In the genomic region with DNA sequence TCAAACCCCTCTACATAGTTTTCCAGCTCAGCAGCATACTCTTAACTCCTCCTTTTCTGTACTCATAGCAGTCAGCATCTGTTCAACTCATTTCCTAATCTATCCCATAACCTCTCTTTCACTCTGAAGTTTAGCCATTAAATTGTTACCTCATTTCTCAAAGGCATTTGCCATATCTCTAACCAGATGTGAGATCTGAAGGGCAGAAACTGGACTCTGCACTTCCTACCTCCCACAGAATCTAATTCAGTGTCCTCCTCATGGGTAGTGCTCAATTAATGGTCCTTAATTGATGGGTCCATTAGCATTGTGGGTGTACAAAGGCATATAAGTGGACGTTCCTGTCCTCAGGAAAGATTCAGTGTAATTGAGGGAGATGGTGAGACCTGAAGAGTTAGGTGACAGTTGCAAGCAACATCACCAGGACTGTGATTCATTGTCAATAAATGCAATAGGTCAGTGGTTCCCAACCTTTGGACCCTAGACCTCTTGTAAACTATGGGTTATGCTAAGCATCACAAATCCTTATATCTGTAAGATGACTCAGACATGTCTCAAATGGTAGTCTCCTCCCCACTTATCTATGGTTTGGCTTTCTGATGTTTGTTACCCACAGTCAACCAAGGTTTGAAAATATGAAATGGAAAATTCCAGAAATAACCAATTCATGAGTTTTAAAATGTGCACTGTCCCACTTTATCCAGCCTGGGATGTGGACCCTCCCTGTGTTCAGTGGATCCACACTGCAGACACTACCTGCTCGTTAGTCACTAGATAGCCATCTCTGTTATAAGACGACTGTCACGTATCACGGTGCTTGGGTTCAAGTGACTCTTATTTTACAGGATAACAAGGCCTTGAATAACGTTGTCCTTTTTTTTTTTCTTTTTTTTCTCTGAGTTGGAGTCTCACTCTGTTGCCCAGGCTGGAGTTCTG, we compare ENCODE assay signal across 14 cellular contexts. TPM values are rescaled to one million over a fixed set of nuclear protein-coding genes. Genes with fewer than 3 reads are reported as not detected.
DNase-seq lines count a peak whose midpoint lies in the region; ATAC-seq and TF ChIP-seq lines count a peak whose summit lies in the region.
"Had no signal": no experiment of that assay in that cellular context is flagged by ENCODE, and none has a peak within 500 bp of the region (broad histone marks: within the 10 kb centered on the region; RNA-seq: fewer than 3 reads in every experiment).

No MANE protein-coding gene starts in this region.

- H3K27ac ChIP-seq in HEK293 (ENCODE audit: extremely low read depth, low read depth, low read length) (no peak overlapping the region), WERI-Rb-1 (no peak overlapping the region)
- H3K27ac ChIP-seq: upper lobe of left lung had no signal

- ATAC-seq in SK-N-SH treated with all-trans-retinoic acid at 6 μM for 48 hours (peak; percentile 42), GM19351 (IDR thresholded peaks at IDR 0.05; ENCODE audit: unreplicated experiment) (no peak)

- no peaks in the 10 kb centered on the region for H3K4me1 ChIP-seq in HEK293 (ENCODE audit: control insufficient read depth, insufficient read depth, low read length)
- H3K4me1 ChIP-seq: upper lobe of left lung had no signal

- H3K9me3 ChIP-seq in HEK293 (ENCODE audit: control insufficient read depth, insufficient read depth, low read depth, low read length) (no peaks in the 10 kb centered on the region), WERI-Rb-1 (ENCODE audit: severe bottlenecking) (no peaks in the 10 kb centered on the region)
- H3K9me3 ChIP-seq: upper lobe of left lung had no signal

- CTCF ChIA-PET in HEK293 (lab: Yijun Ruan, JAX): interaction anchor here (0.7 to 1.4 kb wide), 3 partner anchors 12 to 36 kb away, joined by 3 to 10 read pairs (median 4); no protein-coding TSS in a partner anchor

- POLR2A ChIA-PET in HEK293 (lab: Yijun Ruan, JAX): interaction anchor here (0.9 to 2.4 kb wide), 3 partner anchors 10 to 66 kb away, joined by 3 to 9 read pairs (median 6); a partner anchor contains a TSS

- H3K27me3 ChIP-seq in WERI-Rb-1 (ENCODE audit: insufficient read depth, low read depth, severe bottlenecking): no peaks in the 10 kb centered on the region
- H3K27me3 ChIP-seq: upper lobe of left lung had no signal

- H3K36me3 ChIP-seq in HEK293 (ENCODE audit: control insufficient read depth in 2 of 2, insufficient read depth in 1 of 2, low read length in 2 of 2) (no peaks in the 10 kb centered on the region), WERI-Rb-1 (no peaks in the 10 kb centered on the region)
- H3K36me3 ChIP-seq: upper lobe of left lung had no signal

- TF ChIP-seq CTCF in HEK293 (tag by site-specific recombination; IDR thresholded peaks at IDR 0.05) (no peak), WERI-Rb-1 (IDR thresholded peaks at IDR 0.05; ENCODE audit: low read depth, low read length) (no peak)

- DNase-seq in A172 (ENCODE audit: low spot score) (peak; percentile 42), glomerular visceral epithelial cell (ENCODE audit: extremely low spot score) (peak; percentile 41), NCI-H1417 treated with DMSO at 0.1 percent for 48 hours (lab: John Stamatoyannopoulos, UW) (no peak), WERI-Rb-1 (no peak)
- no peak for DNase-seq in activated CD8-positive, alpha-beta memory T cell treated with anti-CD3 and anti-CD28 coated beads, Interleukin-2, amount 50 U/mL, for 48 hours
- DNase-seq: 8988T; activated naive CD4-positive, alpha-beta T cell treated with anti-CD3 and anti-CD28 coated beads, Interleukin-2, amount 10 ng/mL, durations not matched to agents 7 days and 5 days; NCI-H1436 treated with DMSO at 0.1 percent for 48 hours; NCI-H748 treated with DMSO at 0.1 percent for 48 hours; SIG-M5; upper lobe of left lung had no signal

- H3K4me3 ChIP-seq in HEK293 (ENCODE audit: low read depth, low read length): no peak overlapping the region
- H3K4me3 ChIP-seq in WERI-Rb-1 (ENCODE audit: low read depth, low read length): no peak overlapping the region
- H3K4me3 ChIP-seq: upper lobe of left lung had no signal

TF ChIP-seq in HEK293, 187 proteins besides CTCF, POLR2A, EP300 and RAD21 (continues in another document):
- TF ChIP-seq ZNF335 (tag by site-specific recombination; conservative IDR thresholded peaks at IDR 0.05) (peak; percentile 62), ZFHX2 (tag by site-specific recombination; conservative IDR thresholded peaks at IDR 0.05) (peak; percentile 52)
- TF ChIP-seq, protein P1, sequence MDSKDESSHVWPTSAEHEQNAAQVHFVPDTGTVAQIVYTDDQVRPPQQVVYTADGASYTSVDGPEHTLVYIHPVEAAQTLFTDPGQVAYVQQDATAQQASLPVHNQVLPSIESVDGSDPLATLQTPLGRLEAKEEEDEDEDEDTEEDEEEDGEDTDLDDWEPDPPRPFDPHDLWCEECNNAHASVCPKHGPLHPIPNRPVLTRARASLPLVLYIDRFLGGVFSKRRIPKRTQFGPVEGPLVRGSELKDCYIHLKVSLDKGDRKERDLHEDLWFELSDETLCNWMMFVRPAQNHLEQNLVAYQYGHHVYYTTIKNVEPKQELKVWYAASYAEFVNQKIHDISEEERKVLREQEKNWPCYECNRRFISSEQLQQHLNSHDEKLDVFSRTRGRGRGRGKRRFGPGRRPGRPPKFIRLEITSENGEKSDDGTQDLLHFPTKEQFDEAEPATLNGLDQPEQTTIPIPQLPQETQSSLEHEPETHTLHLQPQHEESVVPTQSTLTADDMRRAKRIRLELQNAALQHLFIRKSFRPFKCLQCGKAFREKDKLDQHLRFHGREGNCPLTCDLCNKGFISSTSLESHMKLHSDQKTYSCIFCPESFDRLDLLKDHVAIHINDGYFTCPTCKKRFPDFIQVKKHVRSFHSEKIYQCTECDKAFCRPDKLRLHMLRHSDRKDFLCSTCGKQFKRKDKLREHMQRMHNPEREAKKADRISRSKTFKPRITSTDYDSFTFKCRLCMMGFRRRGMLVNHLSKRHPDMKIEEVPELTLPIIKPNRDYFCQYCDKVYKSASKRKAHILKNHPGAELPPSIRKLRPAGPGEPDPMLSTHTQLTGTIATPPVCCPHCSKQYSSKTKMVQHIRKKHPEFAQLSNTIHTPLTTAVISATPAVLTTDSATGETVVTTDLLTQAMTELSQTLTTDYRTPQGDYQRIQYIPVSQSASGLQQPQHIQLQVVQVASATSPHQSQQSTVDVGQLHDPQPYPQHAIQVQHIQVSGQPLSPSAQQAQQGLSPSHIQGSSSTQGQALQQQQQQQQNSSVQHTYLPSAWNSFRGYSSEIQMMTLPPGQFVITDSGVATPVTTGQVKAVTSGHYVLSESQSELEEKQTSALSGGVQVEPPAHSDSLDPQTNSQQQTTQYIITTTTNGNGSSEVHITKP (tag by site-specific recombination; IDR thresholded peaks at IDR 0.05): peak; percentile 32; the same call in 1 of the 2 replicates

TF ChIP-seq in SK-N-SH treated with all-trans-retinoic acid at 6 μM for 48 hours, 23 proteins besides CTCF, POLR2A, EP300 and RAD21:
- TF ChIP-seq ZNF70 (CRISPR knock-in tag; IDR thresholded peaks at IDR 0.05) (peak; percentile 76), ZFP3 (CRISPR knock-in tag; IDR thresholded peaks at IDR 0.05) (no peak)

RNA-seq across cellular contexts. Expression of a gene that starts 25.0 kb away (rescaled TPM):
- total RNA-seq in A172 (2014; rRNA removed; shearing (Covaris generic)): 16.8 and 18.6 TPM in 2 replicates

Comparison
In these comparisons a context has a peak if more than half of its experiments do, and no peak if none do; other contexts are left out.
1. DNase-seq: peak in A172 (single experiment) and glomerular visceral epithelial cell (single experiment); none in NCI-H1417 treated with DMSO at 0.1 percent for 48 hours (single experiment), WERI-Rb-1 (single experiment) and activated CD8-positive, alpha-beta memory T cell treated with anti-CD3 and anti-CD28 coated beads, Interleukin-2, amount 50 U/mL, for 48 hours (single experiment).